ENCODE assay signal across 28 cellular contexts in genomic region chrX:16081357-16081756, GRCh38. TPM values are rescaled to one million over a fixed set of nuclear protein-coding genes. Genes with fewer than 3 reads are reported as not detected.
DNase-seq lines count a peak whose midpoint lies in the region; ATAC-seq, FAIRE-seq and TF ChIP-seq lines count a peak whose summit lies in the region.
"Had no signal": no experiment of that assay in that cellular context is flagged by ENCODE, and none has a peak within 500 bp of the region (broad histone marks: within the 10 kb centered on the region; RNA-seq: fewer than 3 reads in every experiment).

No MANE protein-coding gene starts in this region.

- H3K9me3 Mint-ChIP-seq in mesothelial cell of epicardium = peaks cover 8% of the 10 kb centered on the region
- H3K9me3 Mint-ChIP-seq: CD4-positive, alpha-beta T cell; CD8-positive, alpha-beta T cell had no signal

- ATAC-seq in lower lobe of right lung (no peak), GM21360 (IDR thresholded peaks at IDR 0.05; ENCODE audit: unreplicated experiment) (no peak), GM18858 (IDR thresholded peaks at IDR 0.05; ENCODE audit: unreplicated experiment) (no peak)
- ATAC-seq: A549; CD8-positive, alpha-beta T cell; GM12878 had no signal

- WGBS in hepatocyte (ENCODE audit: low lambda C conversion rate, missing lambda C conversion rate) = 70% methylated on average over 2 of the region's 2 CpGs
- 94% methylated on average over 2 of the region's 2 CpGs for WGBS in smooth muscle cell (ENCODE audit: low lambda C conversion rate)

- DNase-seq in GM19239 (ENCODE audit: insufficient read length, low spot score) (no peak), hepatocyte (ENCODE audit: low spot score) (no peak), mesothelial cell of epicardium (ENCODE audit: low spot score in 2 of 2, unreplicated experiment in 2 of 2) (no peak), smooth muscle cell (lab: John Stamatoyannopoulos, UW; ENCODE audit: unreplicated experiment) (no peak), lower lobe of right lung (no peak), globus pallidus (ENCODE audit: low spot score) (no peak)
- DNase-seq: AML-193; CD4-positive, alpha-beta T cell; CD8-positive, alpha-beta T cell; COR-L47; DMS 273 treated with DMSO at 0.1 percent for 48 hours; DMS153; DMS53; DMS79; DND-41; EL; GDM1 had no signal

- no peak overlapping the region for H3K4me3 Mint-ChIP-seq in mesothelial cell of epicardium
- H3K4me3 Mint-ChIP-seq: B cell; CD4-positive, alpha-beta T cell; CD8-positive, alpha-beta T cell had no signal

- H2AFZ ChIP-seq in hepatocyte = no peak overlapping the region
- no peak overlapping the region for H2AFZ ChIP-seq in smooth muscle cell (ENCODE audit: low read depth)

- H3K36me3 ChIP-seq in hepatocyte (replicated peaks; ENCODE audit: insufficient read depth, low read depth) (no peaks in the 10 kb centered on the region), smooth muscle cell (ENCODE audit: low read depth) (no peaks in the 10 kb centered on the region), lower lobe of right lung (no peaks in the 10 kb centered on the region)
- H3K36me3 ChIP-seq: BLaER1 treated with 17β-estradiol and CSF1 and Interleukin-3, amounts not matched to agents 10 nM and 100 nM had no signal

- H4K20me1 ChIP-seq in hepatocyte (ENCODE audit: insufficient read depth, poor library complexity, severe bottlenecking) (no peaks in the 10 kb centered on the region), smooth muscle cell (ENCODE audit: low read depth) (no peaks in the 10 kb centered on the region)
- H4K20me1 ChIP-seq: BLaER1 treated with 17β-estradiol and CSF1 and Interleukin-3, amounts not matched to agents 10 nM and 100 nM had no signal

- H3K4me1 Mint-ChIP-seq in mesothelial cell of epicardium = peaks cover 20% of the 10 kb centered on the region
- H3K4me1 Mint-ChIP-seq: B cell had no signal

- intact Hi-C loops in lower lobe of right lung (cut with DNase I) = no loop called here

- H3K4me1 ChIP-seq in hepatocyte (ENCODE audit: insufficient read depth) (no peaks in the 10 kb centered on the region), smooth muscle cell (ENCODE audit: low read depth) (peaks cover 15% of the 10 kb centered on the region), lower lobe of right lung (no peaks in the 10 kb centered on the region)
- H3K4me1 ChIP-seq: A549; BLaER1 treated with 17β-estradiol and CSF1 and Interleukin-3, amounts not matched to agents 10 nM and 100 nM had no signal

- H3K9me3 ChIP-seq in hepatocyte (ENCODE audit: low read depth) (no peaks in the 10 kb centered on the region), smooth muscle cell (replicated peaks; ENCODE audit: low read depth) (no peaks in the 10 kb centered on the region), lower lobe of right lung (no peaks in the 10 kb centered on the region)
- H3K9me3 ChIP-seq: A549 had no signal

- H3K4me2 ChIP-seq in hepatocyte (no peak overlapping the region), smooth muscle cell (no peak overlapping the region)
- H3K4me2 ChIP-seq: A549; BLaER1 treated with 17β-estradiol and CSF1 and Interleukin-3, amounts not matched to agents 10 nM and 100 nM had no signal

- no peaks in the 10 kb centered on the region for H3K36me3 Mint-ChIP-seq in mesothelial cell of epicardium
- H3K36me3 Mint-ChIP-seq: CD8-positive, alpha-beta T cell had no signal

- H3K79me2 ChIP-seq in hepatocyte (no peaks in the 10 kb centered on the region), smooth muscle cell (ENCODE audit: low read depth) (no peaks in the 10 kb centered on the region)

- H3K27me3 Mint-ChIP-seq in mesothelial cell of epicardium (ENCODE audit: low read depth) = no peaks in the 10 kb centered on the region
- H3K27me3 Mint-ChIP-seq: B cell had no signal

- no peak overlapping the region for H3K9ac ChIP-seq in smooth muscle cell (ENCODE audit: low read depth)
- H3K9ac ChIP-seq: BLaER1 treated with 17β-estradiol and CSF1 and Interleukin-3, amounts not matched to agents 10 nM and 100 nM had no signal

- H3K4me3 ChIP-seq in hepatocyte (no peak overlapping the region), smooth muscle cell (no peak overlapping the region), lower lobe of right lung (no peak overlapping the region)
- H3K4me3 ChIP-seq: A549; BLaER1 treated with 17β-estradiol and CSF1 and Interleukin-3, amounts not matched to agents 10 nM and 100 nM; GM12878 had no signal

- H3K9me2 ChIP-seq in hepatocyte (replicated peaks; ENCODE audit: insufficient read depth) = no peaks in the 10 kb centered on the region

- no peaks in the 10 kb centered on the region for H3K27me3 ChIP-seq in hepatocyte
- H3K27me3 ChIP-seq in smooth muscle cell (ENCODE audit: low read depth) = no peaks in the 10 kb centered on the region
- no peaks in the 10 kb centered on the region for H3K27me3 ChIP-seq in lower lobe of right lung (ENCODE audit: low read depth)

- FAIRE-seq in GM19239 (lab: Jason Lieb, UNC) = peak; percentile 68
- FAIRE-seq: GM12878, GM12892 had no signal

- no peaks in the 10 kb centered on the region for H3F3A ChIP-seq in smooth muscle cell (ENCODE audit: low read depth)

- TF ChIP-seq CTCF in hepatocyte (IDR thresholded peaks at IDR 0.05; ENCODE audit: poor library complexity) (no peak), mesothelial cell of epicardium (IDR thresholded peaks at IDR 0.05; ENCODE audit: unreplicated experiment) (no peak), smooth muscle cell (IDR thresholded peaks at IDR 0.05; ENCODE audit: borderline replicate concordance, insufficient read depth, poor library complexity, severe bottlenecking) (no peak), lower lobe of right lung (IDR thresholded peaks at IDR 0.05) (no peak)

- H3K27ac ChIP-seq in hepatocyte (peak overlapping the region; percentile 2), smooth muscle cell (ENCODE audit: low read depth) (peak overlapping the region; percentile 52), lower lobe of right lung (no peak overlapping the region)
- H3K27ac ChIP-seq: 22Rv1; A549; BLaER1 treated with 17β-estradiol and CSF1 and Interleukin-3, amounts not matched to agents 10 nM and 100 nM; C4-2B had no signal

- H3K27ac Mint-ChIP-seq in mesothelial cell of epicardium = peak overlapping the region; percentile 38
- H3K27ac Mint-ChIP-seq: B cell; CD4-positive, alpha-beta T cell; CD8-positive, alpha-beta T cell had no signal

RNA-seq across cellular contexts. Expression of gene GRPR, which starts 42.0 kb away (rescaled TPM):
- total RNA-seq in hepatocyte (3.7 and 6.1 TPM in 2 replicates), mesothelial cell of epicardium (1.7 to 2.1 TPM (median 2.1 TPM) in 3 replicates), smooth muscle cell (2.1 and 4.3 TPM in 2 replicates), lower lobe of right lung (0.27 TPM)
- polyA plus RNA-seq in hepatocyte (3.8 and 4.7 TPM in 2 replicates), smooth muscle cell (1.3 and 1.7 TPM in 2 replicates)
- total RNA-seq: Daoy, G401 had no signal
